8 cellular contexts compared by ENCODE assay signal in the genomic region with DNA sequence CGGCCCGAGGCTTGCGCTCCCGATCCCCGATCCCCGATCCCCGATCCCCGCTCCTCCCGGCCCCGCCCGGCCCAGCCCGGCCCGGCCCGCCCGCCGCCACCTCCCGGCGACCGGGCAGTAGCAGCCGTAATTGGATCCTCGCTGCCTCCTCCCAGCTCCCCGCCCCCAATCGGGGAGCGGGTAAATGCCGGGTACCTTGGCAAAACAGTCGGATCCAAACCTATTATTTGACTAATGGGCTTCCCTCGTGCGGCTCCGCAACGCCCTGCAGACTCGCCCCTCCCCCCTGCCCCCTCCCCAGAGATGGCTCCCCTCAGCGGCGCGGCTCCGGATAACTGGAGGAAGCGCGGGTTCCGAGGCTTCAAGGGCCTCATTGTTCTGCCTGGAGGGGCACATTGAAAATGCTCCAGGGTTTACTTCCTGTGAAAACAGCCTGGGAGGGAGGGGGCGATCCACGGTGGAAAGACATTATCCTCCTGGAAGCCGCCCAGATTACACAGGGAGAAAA.
DNase-seq lines count a peak whose midpoint lies in the region; ATAC-seq and TF ChIP-seq lines count a peak whose summit lies in the region.

No MANE protein-coding gene starts in this region.

- no peak for TF ChIP-seq POLR2A in spleen (IDR thresholded peaks at IDR 0.05)

- peak overlapping the region; percentile 92 for H3K27ac Mint-ChIP-seq in T-helper 17 cell

- WGBS in spleen, 5 donors = 0 to 1% (median 1%) methylated on average over 15 to 41 of the region's 41 CpGs

- H3K27me3 Mint-ChIP-seq in T-helper 17 cell = peaks cover 17% of the 10 kb centered on the region

- peaks cover 0 to 30% (median 0%) of the 10 kb centered on the region in 7 donors for H3K27me3 ChIP-seq in spleen (replicated peaks in 1 of 7)

- H3K9me3 ChIP-seq in T-helper 17 cell (ENCODE audit: control insufficient read depth, low read length, poor library complexity, severe bottlenecking) (no peaks in the 10 kb centered on the region), spleen (no peaks in the 10 kb centered on the region)

- intact Hi-C loops in spleen (cut with DNase I; ENCODE audit: low total_unique reads) = loop anchor here (5.0 kb wide), 1 partner anchor 93 kb away; a partner anchor contains a TSS

- ATAC-seq in GM18499 (IDR thresholded peaks at IDR 0.05; ENCODE audit: insufficient read depth, unreplicated experiment) (peak; percentile 2), HG02763 (IDR thresholded peaks at IDR 0.05; ENCODE audit: unreplicated experiment) (peak; percentile 37), T-helper 17 cell (peak; percentile 59)

- H3K27ac ChIP-seq in caudate nucleus (ENCODE audit: low read depth, low read length) (peak overlapping the region; percentile 94), spleen (peak overlapping the region; percentile 65 to 94 (median 86))

- peak overlapping the region; percentile 30 to 76 (median 47) for H3K4me3 ChIP-seq in spleen

- H3K36me3 Mint-ChIP-seq in T-helper 17 cell (ENCODE audit: low read depth) = peaks cover 2% of the 10 kb centered on the region

- no peaks in the 10 kb centered on the region for H3K36me3 ChIP-seq in spleen

- H3K4me1 Mint-ChIP-seq in T-helper 17 cell = peaks cover 26% of the 10 kb centered on the region

- peak; percentile 75 to 96 (median 93) for DNase-seq in NCI-H1417 (lab: John Stamatoyannopoulos, UW)
- DNase-seq in T-helper 17 cell = peak in 2 of 3 donors; percentile 24 to 25
- DNase-seq in caudate nucleus (lab: John Stamatoyannopoulos, UW) = peak in 58 of 61 donors; percentile 21 to 90 (median 80)
- DNase-seq in islet precursor cell = peak; percentile 96
- peak; percentile 88 for DNase-seq in spleen
- DNase-seq in GM20000 (ENCODE audit: low spot score) = no peak

- H3K4me3 Mint-ChIP-seq in T-helper 17 cell = peak overlapping the region; percentile 97

- TF ChIP-seq CTCF in spleen (IDR thresholded peaks at IDR 0.05 in 8 of 11, conservative IDR thresholded peaks at IDR 0.05 in 3 of 11) = peak in 4 of 11 experiments; percentile 22 to 33 (median 26)
- TF ChIP-seq CTCF in GM20000 (IDR thresholded peaks at IDR 0.05; ENCODE audit: extremely low read depth, missing control alignments) = no peak

- peaks cover 18 to 70% (median 40%) of the 10 kb centered on the region in 6 donors for H3K4me1 ChIP-seq in spleen

Comparison
In these comparisons a context has a peak if more than half of its experiments do, and no peak if none do; other contexts are left out.
1. ATAC-seq: peak in every context shown above with its lines; median percentile 59 in T-helper 17 cell; 37 in HG02763; 2 in GM18499.